In the genomic region with DNA sequence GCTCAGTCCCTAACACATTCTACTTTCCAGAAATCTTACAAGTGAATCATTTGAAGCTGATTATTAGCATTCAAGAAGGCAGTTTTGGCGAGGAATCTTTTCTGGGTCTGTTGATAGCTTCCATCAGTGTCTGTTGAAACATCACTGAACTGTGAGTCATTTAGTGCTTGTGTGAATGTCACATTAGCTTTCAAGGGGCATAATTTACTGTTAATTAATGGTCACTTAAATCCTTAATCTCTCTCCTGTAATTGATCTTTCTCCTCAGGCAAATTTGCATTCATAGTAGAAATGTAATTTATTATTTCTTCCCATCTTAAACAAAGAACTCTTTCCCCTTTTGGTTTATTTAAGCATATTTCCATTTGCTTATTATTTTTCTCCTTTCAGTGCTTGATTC, we compare ENCODE assay signal across 21 cellular contexts. TPM values are rescaled to one million over a fixed set of nuclear protein-coding genes. Genes with fewer than 3 reads are reported as not detected.
DNase-seq lines count a peak whose midpoint lies in the region; ATAC-seq and TF ChIP-seq lines count a peak whose summit lies in the region.
"Had no signal": no experiment of that assay in that cellular context is flagged by ENCODE, and none has a peak within 500 bp of the region (broad histone marks: within the 10 kb centered on the region; RNA-seq: fewer than 3 reads in every experiment).

No MANE protein-coding gene starts in this region.

- H3K4me3 ChIP-seq in OCI-LY3 (ENCODE audit: low read length) (peak overlapping the region; percentile 58), hepatocyte (no peak overlapping the region)
- H3K4me3 ChIP-seq: A549, GM12878 had no signal

- H3K79me2 ChIP-seq in OCI-LY3 (ENCODE audit: low read length) (no peaks in the 10 kb centered on the region), hepatocyte (no peaks in the 10 kb centered on the region)

- H4K20me1 ChIP-seq in OCI-LY3 (ENCODE audit: insufficient read depth, low read length): no peaks in the 10 kb centered on the region
- no peaks in the 10 kb centered on the region for H4K20me1 ChIP-seq in hepatocyte (ENCODE audit: insufficient read depth, poor library complexity, severe bottlenecking)

- no peak overlapping the region for H3K27ac ChIP-seq in OCI-LY3 (ENCODE audit: low read length)
- H3K27ac ChIP-seq in hepatocyte: peak overlapping the region; percentile 91
- H3K27ac ChIP-seq: A549, SK-N-MC had no signal

- H2AFZ ChIP-seq in OCI-LY3 (ENCODE audit: low read depth, low read length): peak overlapping the region; percentile 15; the same call in 1 of the 2 replicates
- H2AFZ ChIP-seq in hepatocyte: no peak overlapping the region

- peak overlapping the region; percentile 16 to 42 for H3K27ac Mint-ChIP-seq in natural killer cell treated with Interleukin-12 subunit alpha and Interleukin-12 subunit beta and Interleukin-15 and Interleukin-18, amount 100 ng/mL, for 72 hours
- no peak overlapping the region for H3K27ac Mint-ChIP-seq in natural killer cell
- peak overlapping the region; percentile 47 for H3K27ac Mint-ChIP-seq in stimulated activated memory B cell treated with anti-CD40 and anti-IgM and Interleukin-4, amounts not matched to agents 10 μg/mL and 1 μg/mL and 100 μg/mL, for 72 hours
- H3K27ac Mint-ChIP-seq: CD4-positive, alpha-beta memory T cell; HFFc6 had no signal

- H3K27me3 Mint-ChIP-seq in natural killer cell treated with Interleukin-12 subunit alpha and Interleukin-12 subunit beta and Interleukin-15 and Interleukin-18, amount 100 ng/mL, for 72 hours: peaks cover 10 to 24% of the 10 kb centered on the region in 2 donors
- peaks cover 27 to 50% of the 10 kb centered on the region in 2 donors for H3K27me3 Mint-ChIP-seq in natural killer cell (ENCODE audit: low read depth in 2 of 2)
- H3K27me3 Mint-ChIP-seq in stimulated activated memory B cell treated with anti-CD40 and anti-IgM and Interleukin-4, amounts not matched to agents 10 μg/mL and 1 μg/mL and 100 μg/mL, for 72 hours: no peaks in the 10 kb centered on the region

- no peaks in the 10 kb centered on the region for H3K9me3 ChIP-seq in OCI-LY3 (ENCODE audit: insufficient read depth, low read length)
- no peaks in the 10 kb centered on the region for H3K9me3 ChIP-seq in hepatocyte (ENCODE audit: low read depth)
- H3K9me3 ChIP-seq: A549 had no signal

- H3K9me3 Mint-ChIP-seq in natural killer cell treated with Interleukin-12 subunit alpha and Interleukin-12 subunit beta and Interleukin-15 and Interleukin-18, amount 100 ng/mL, for 72 hours: no peaks in the 10 kb centered on the region
- H3K9me3 Mint-ChIP-seq in natural killer cell: no peaks in the 10 kb centered on the region
- H3K9me3 Mint-ChIP-seq in stimulated activated memory B cell treated with anti-CD40 and anti-IgM and Interleukin-4, amounts not matched to agents 10 μg/mL and 1 μg/mL and 100 μg/mL, for 72 hours: no peaks in the 10 kb centered on the region
- H3K9me3 Mint-ChIP-seq: CD4-positive, alpha-beta memory T cell; HFFc6 had no signal

- DNase-seq in natural killer cell treated with Interleukin-12 subunit alpha and Interleukin-12 subunit beta and Interleukin-15 and Interleukin-18, amount 100 ng/mL, for 72 hours (ENCODE audit: low spot score): no peak
- DNase-seq in natural killer cell (no peak), hepatocyte (ENCODE audit: low spot score) (no peak), HPDE6-E6E7 (ENCODE audit: extremely low spot score) (no peak)
- no peak for DNase-seq in activated naive CD4-positive, alpha-beta T cell treated with anti-CD3 and anti-CD28 coated beads, Interleukin-2, amount 50 U/mL, for 16 hours
- DNase-seq: CD4-positive, alpha-beta memory T cell; EL; HFFc6; KG1; NCI-H2081 treated with DMSO at 0.1 percent for 48 hours; NCI-H446 treated with DMSO at 0.1 percent for 48 hours; SHP77 had no signal

- 0 out of 2 replicates have a peak, but pooled peaks cover 6% of the 10 kb centered on the region for H3K27me3 ChIP-seq in OCI-LY3 (ENCODE audit: low read depth, low read length)
- no peaks in the 10 kb centered on the region for H3K27me3 ChIP-seq in hepatocyte

- peak in 1 of 2 donors; percentile 44 for ATAC-seq in natural killer cell treated with Interleukin-12 subunit alpha and Interleukin-12 subunit beta and Interleukin-15 and Interleukin-18, amount 100 ng/mL, for 72 hours
- ATAC-seq in natural killer cell (no peak), GM21423 (IDR thresholded peaks at IDR 0.05; ENCODE audit: unreplicated experiment) (no peak)
- ATAC-seq in stimulated activated memory B cell treated with anti-CD40 and anti-IgM and Interleukin-4, amounts not matched to agents 10 μg/mL and 1 μg/mL and 100 μg/mL, for 72 hours: no peak
- ATAC-seq: A549, GM12878 had no signal

- peaks cover 0 to 10% of the 10 kb centered on the region in 2 donors for H3K4me1 Mint-ChIP-seq in natural killer cell treated with Interleukin-12 subunit alpha and Interleukin-12 subunit beta and Interleukin-15 and Interleukin-18, amount 100 ng/mL, for 72 hours (ENCODE audit: low read depth in 2 of 2)
- no peaks in the 10 kb centered on the region for H3K4me1 Mint-ChIP-seq in natural killer cell
- peaks cover 19% of the 10 kb centered on the region for H3K4me1 Mint-ChIP-seq in stimulated activated memory B cell treated with anti-CD40 and anti-IgM and Interleukin-4, amounts not matched to agents 10 μg/mL and 1 μg/mL and 100 μg/mL, for 72 hours
- H3K4me1 Mint-ChIP-seq: CD4-positive, alpha-beta memory T cell had no signal

- WGBS in hepatocyte (ENCODE audit: low lambda C conversion rate, missing lambda C conversion rate): 19% methylated on average over 1 of the region's 1 CpG

- H3K4me1 ChIP-seq in OCI-LY3 (ENCODE audit: low read length) (peaks cover 22% of the 10 kb centered on the region), hepatocyte (ENCODE audit: insufficient read depth) (peaks cover 20% of the 10 kb centered on the region)

- no peaks in the 10 kb centered on the region for H3K36me3 ChIP-seq in OCI-LY3 (replicated peaks; ENCODE audit: low read depth, low read length)
- no peaks in the 10 kb centered on the region for H3K36me3 ChIP-seq in hepatocyte (replicated peaks; ENCODE audit: insufficient read depth, low read depth)

- no peaks in the 10 kb centered on the region for H3K9me2 ChIP-seq in hepatocyte (replicated peaks; ENCODE audit: insufficient read depth)

- H3K36me3 Mint-ChIP-seq in natural killer cell treated with Interleukin-12 subunit alpha and Interleukin-12 subunit beta and Interleukin-15 and Interleukin-18, amount 100 ng/mL, for 72 hours: no peaks in the 10 kb centered on the region
- no peaks in the 10 kb centered on the region for H3K36me3 Mint-ChIP-seq in natural killer cell
- no peaks in the 10 kb centered on the region for H3K36me3 Mint-ChIP-seq in stimulated activated memory B cell treated with anti-CD40 and anti-IgM and Interleukin-4, amounts not matched to agents 10 μg/mL and 1 μg/mL and 100 μg/mL, for 72 hours
- H3K36me3 Mint-ChIP-seq: CD4-positive, alpha-beta memory T cell had no signal

- intact Hi-C loops in natural killer cell (cut with micrococcal nuclease): no loop called here

- H3K4me3 Mint-ChIP-seq in natural killer cell treated with Interleukin-12 subunit alpha and Interleukin-12 subunit beta and Interleukin-15 and Interleukin-18, amount 100 ng/mL, for 72 hours: peak overlapping the region; percentile 67
- no peak overlapping the region for H3K4me3 Mint-ChIP-seq in natural killer cell
- H3K4me3 Mint-ChIP-seq in stimulated activated memory B cell treated with anti-CD40 and anti-IgM and Interleukin-4, amounts not matched to agents 10 μg/mL and 1 μg/mL and 100 μg/mL, for 72 hours: no peak overlapping the region
- H3K4me3 Mint-ChIP-seq: CD4-positive, alpha-beta memory T cell; HFFc6 had no signal

- peak overlapping the region; percentile 64 for H3K4me2 ChIP-seq in OCI-LY3 (ENCODE audit: low read length)
- H3K4me2 ChIP-seq in hepatocyte: peak overlapping the region; percentile 56

- 0 out of 2 replicates have a peak overlapping the region, but pooled peaks have one; percentile 30 for H3K9ac ChIP-seq in OCI-LY3 (ENCODE audit: low read length)

- no peak for TF ChIP-seq CTCF in natural killer cell (IDR thresholded peaks at IDR 0.05)
- no peak for TF ChIP-seq CTCF in OCI-LY3 (IDR thresholded peaks at IDR 0.05; ENCODE audit: low read depth, low read length)
- TF ChIP-seq CTCF in hepatocyte (IDR thresholded peaks at IDR 0.05; ENCODE audit: poor library complexity): no peak

RNA-seq across cellular contexts. Expression of a gene that starts 2.6 kb away (rescaled TPM):
- total RNA-seq in natural killer cell treated with Interleukin-12 subunit alpha and Interleukin-12 subunit beta and Interleukin-15 and Interleukin-18, amount 100 ng/mL, for 72 hours: not detected
- not detected for total RNA-seq in natural killer cell
- total RNA-seq in hepatocyte: 0.16 and 0.77 TPM in 2 replicates
- polyA plus RNA-seq in hepatocyte: 0.42 TPM in 1 of 2 replicates, not detected in the other
- total RNA-seq: CD4-positive, alpha-beta memory T cell; GM12878; H4; HFFc6; RPMI7951 had no signal
- polyA plus RNA-seq: A549; BJ; CD4-positive, alpha-beta memory T cell; GM12878 had no signal

RNA-seq across cellular contexts. Expression of a gene that starts 31.8 kb away (rescaled TPM):
- total RNA-seq in natural killer cell treated with Interleukin-12 subunit alpha and Interleukin-12 subunit beta and Interleukin-15 and Interleukin-18, amount 100 ng/mL, for 72 hours: 10 to 100 TPM; 63.7 to 67.3 TPM
- total RNA-seq in natural killer cell (100 to 1,000 TPM; 118 to 160 (median 132) TPM), hepatocyte (32.1 and 39.5 TPM in 2 replicates)
- polyA plus RNA-seq in hepatocyte: 12.5 and 16.1 TPM in 2 replicates

Comparison
In these comparisons a context has a peak if more than half of its experiments do, and no peak if none do; other contexts are left out.
1. H3K27ac Mint-ChIP-seq: peak in natural killer cell treated with Interleukin-12 subunit alpha and Interleukin-12 subunit beta and Interleukin-15 and Interleukin-18, amount 100 ng/mL, for 72 hours (2 of 2) and stimulated activated memory B cell treated with anti-CD40 and anti-IgM and Interleukin-4, amounts not matched to agents 10 μg/mL and 1 μg/mL and 100 μg/mL, for 72 hours (single experiment); none in natural killer cell (0 of 2).